1 cellular context compared by ENCODE assay signal in the genomic region with DNA sequence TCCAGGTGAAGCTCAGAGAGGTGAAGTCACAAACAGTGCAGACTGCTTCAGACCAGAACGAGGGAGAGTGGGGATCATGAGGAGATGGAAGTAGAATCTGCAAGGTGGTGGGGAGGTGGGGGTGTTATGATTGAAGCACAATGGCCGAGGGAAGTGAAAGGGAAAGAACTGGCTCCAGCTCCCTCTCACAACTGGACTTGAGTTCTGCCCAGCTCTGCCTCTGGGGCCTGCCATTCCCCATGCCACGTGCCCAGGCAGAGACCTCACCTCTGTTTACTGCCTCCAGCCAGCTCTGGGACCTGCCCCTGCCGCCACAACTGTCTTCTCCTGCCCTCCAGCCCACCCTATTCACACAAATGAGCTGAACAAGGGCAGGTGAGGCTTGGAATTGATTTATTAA.
TF ChIP-seq lines count a peak whose summit lies in the region.

No MANE protein-coding gene starts in this region.

TF ChIP-seq in IMR-90, 13 proteins besides CTCF, POLR2A, EP300 and RAD21:
- TF ChIP-seq MXI1 (IDR thresholded peaks at IDR 0.05; ENCODE audit: borderline replicate concordance, low read depth, low read length) (no peak), RFX5 (IDR thresholded peaks at IDR 0.05; ENCODE audit: low read depth, low read length) (no peak), USF2 (IDR thresholded peaks at IDR 0.05; ENCODE audit: low read depth, low read length) (no peak), MAZ (IDR thresholded peaks at IDR 0.05; ENCODE audit: borderline replicate concordance, low read depth, low read length) (no peak), SMC3 (IDR thresholded peaks at IDR 0.05; ENCODE audit: low read depth, low read length) (no peak), RCOR1 (IDR thresholded peaks at IDR 0.05; ENCODE audit: insufficient replicate concordance, low read length) (no peak), NFE2L2 (IDR thresholded peaks at IDR 0.05; ENCODE audit: low read depth, low read length) (no peak), CEBPB (IDR thresholded peaks at IDR 0.05; ENCODE audit: low read depth, low read length) (no peak), FOS (IDR thresholded peaks at IDR 0.05; ENCODE audit: low read depth, low read length) (no peak), BHLHE40 (IDR thresholded peaks at IDR 0.05; ENCODE audit: low read depth, low read length) (no peak)
